In the genomic region with DNA sequence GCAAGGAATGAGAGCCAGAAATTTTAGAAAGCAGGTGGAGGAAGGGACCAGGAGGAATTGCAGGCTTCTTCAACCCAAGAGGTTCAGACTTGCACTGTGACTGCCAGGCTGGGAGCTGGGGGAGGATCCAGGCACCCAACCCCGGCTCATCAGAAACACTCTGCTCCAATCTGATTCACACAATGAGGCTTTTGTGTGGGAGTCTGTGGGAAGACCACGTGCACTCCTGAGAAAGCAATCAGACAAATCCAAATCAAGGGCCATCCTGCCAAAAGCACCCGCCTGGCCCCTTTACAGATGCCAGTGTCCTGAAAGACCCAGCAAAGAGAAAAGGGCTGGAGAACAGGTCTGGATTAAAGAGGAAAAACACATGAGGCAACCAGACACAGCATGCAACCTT, we compare ENCODE assay signal across 1 cellular context.
TF ChIP-seq lines count a peak whose summit lies in the region.

No MANE protein-coding gene starts in this region.

TF ChIP-seq in HepG2, 621 proteins besides CTCF, POLR2A, EP300 and RAD21 (continued from another document and continues in another):
- TF ChIP-seq TBX2 (CRISPR knock-in tag; IDR thresholded peaks at IDR 0.05; ENCODE audit: borderline replicate concordance), result peak; percentile 15; the same call in 1 of the 2 replicates
- TF ChIP-seq ZFX (CRISPR knock-in tag; IDR thresholded peaks at IDR 0.05; ENCODE audit: low read depth), result no peak
- no peak for TF ChIP-seq MLLT10 (CRISPR knock-in tag; IDR thresholded peaks at IDR 0.05)
- no peak for TF ChIP-seq SOX6 (IDR thresholded peaks at IDR 0.05)
- no peak for TF ChIP-seq SOX6 (CRISPR knock-in tag; IDR thresholded peaks at IDR 0.05)
- TF ChIP-seq ZSCAN22 (CRISPR knock-in tag; IDR thresholded peaks at IDR 0.05), result no peak
- no peak for TF ChIP-seq ZBTB1 (CRISPR knock-in tag; IDR thresholded peaks at IDR 0.05; ENCODE audit: borderline replicate concordance)
- TF ChIP-seq NCOR1 (IDR thresholded peaks at IDR 0.05; ENCODE audit: borderline replicate concordance, low read length), result no peak
- no peak for TF ChIP-seq ZNF335 (CRISPR knock-in tag; IDR thresholded peaks at IDR 0.05)
- no peak for TF ChIP-seq ZNF614 (CRISPR knock-in tag; IDR thresholded peaks at IDR 0.05; ENCODE audit: borderline replicate concordance)
- TF ChIP-seq ZNF607 (CRISPR knock-in tag; IDR thresholded peaks at IDR 0.05; ENCODE audit: borderline replicate concordance), result no peak
- TF ChIP-seq ZXDC (CRISPR knock-in tag; IDR thresholded peaks at IDR 0.05), result 0 out of 2 replicates have a peak, but pooled peaks have one; percentile 39
- TF ChIP-seq GTF3A (CRISPR knock-in tag; conservative IDR thresholded peaks at IDR 0.05), result no peak
- TF ChIP-seq USF2 (IDR thresholded peaks at IDR 0.05; ENCODE audit: low read depth, low read length), result 0 out of 2 replicates have a peak, but pooled peaks have one; percentile 8
- no peak for TF ChIP-seq USF2 (CRISPR knock-in tag; IDR thresholded peaks at IDR 0.05; ENCODE audit: borderline replicate concordance)
- TF ChIP-seq RFXANK (CRISPR knock-in tag; IDR thresholded peaks at IDR 0.05), result no peak
- TF ChIP-seq CBX5 (CRISPR knock-in tag; IDR thresholded peaks at IDR 0.05; ENCODE audit: borderline replicate concordance), result no peak
- no peak for TF ChIP-seq ZNF678 (CRISPR knock-in tag; IDR thresholded peaks at IDR 0.05)
- TF ChIP-seq, protein P1, sequence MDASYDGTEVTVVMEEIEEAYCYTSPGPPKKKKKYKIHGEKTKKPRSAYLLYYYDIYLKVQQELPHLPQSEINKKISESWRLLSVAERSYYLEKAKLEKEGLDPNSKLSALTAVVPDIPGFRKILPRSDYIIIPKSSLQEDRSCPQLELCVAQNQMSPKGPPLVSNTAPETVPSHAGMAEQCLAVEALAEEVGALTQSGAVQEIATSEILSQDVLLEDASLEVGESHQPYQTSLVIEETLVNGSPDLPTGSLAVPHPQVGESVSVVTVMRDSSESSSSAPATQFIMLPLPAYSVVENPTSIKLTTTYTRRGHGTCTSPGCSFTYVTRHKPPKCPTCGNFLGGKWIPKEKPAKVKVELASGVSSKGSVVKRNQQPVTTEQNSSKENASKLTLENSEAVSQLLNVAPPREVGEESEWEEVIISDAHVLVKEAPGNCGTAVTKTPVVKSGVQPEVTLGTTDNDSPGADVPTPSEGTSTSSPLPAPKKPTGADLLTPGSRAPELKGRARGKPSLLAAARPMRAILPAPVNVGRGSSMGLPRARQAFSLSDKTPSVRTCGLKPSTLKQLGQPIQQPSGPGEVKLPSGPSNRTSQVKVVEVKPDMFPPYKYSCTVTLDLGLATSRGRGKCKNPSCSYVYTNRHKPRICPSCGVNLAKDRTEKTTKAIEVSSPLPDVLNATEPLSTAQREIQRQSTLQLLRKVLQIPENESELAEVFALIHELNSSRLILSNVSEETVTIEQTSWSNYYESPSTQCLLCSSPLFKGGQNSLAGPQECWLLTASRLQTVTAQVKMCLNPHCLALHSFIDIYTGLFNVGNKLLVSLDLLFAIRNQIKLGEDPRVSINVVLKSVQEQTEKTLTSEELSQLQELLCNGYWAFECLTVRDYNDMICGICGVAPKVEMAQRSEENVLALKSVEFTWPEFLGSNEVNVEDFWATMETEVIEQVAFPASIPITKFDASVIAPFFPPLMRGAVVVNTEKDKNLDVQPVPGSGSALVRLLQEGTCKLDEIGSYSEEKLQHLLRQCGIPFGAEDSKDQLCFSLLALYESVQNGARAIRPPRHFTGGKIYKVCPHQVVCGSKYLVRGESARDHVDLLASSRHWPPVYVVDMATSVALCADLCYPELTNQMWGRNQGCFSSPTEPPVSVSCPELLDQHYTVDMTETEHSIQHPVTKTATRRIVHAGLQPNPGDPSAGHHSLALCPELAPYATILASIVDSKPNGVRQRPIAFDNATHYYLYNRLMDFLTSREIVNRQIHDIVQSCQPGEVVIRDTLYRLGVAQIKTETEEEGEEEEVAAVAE (CRISPR knock-in tag; IDR thresholded peaks at IDR 0.05; ENCODE audit: borderline replicate concordance), result no peak
- no peak; the same call in 1 of the 2 replicates for TF ChIP-seq HOXA3 (CRISPR knock-in tag; IDR thresholded peaks at IDR 0.05)
- TF ChIP-seq ZNF160 (CRISPR knock-in tag; IDR thresholded peaks at IDR 0.05), result no peak
- TF ChIP-seq DNMT3B (CRISPR knock-in tag; conservative IDR thresholded peaks at IDR 0.05), result no peak
- no peak for TF ChIP-seq PHB2 (IDR thresholded peaks at IDR 0.05; ENCODE audit: partially characterized antibody)
- TF ChIP-seq KDM5A (IDR thresholded peaks at IDR 0.05; ENCODE audit: borderline replicate concordance, low read length), result no peak
- TF ChIP-seq SP4 (CRISPR knock-in tag; IDR thresholded peaks at IDR 0.05), result no peak
- TF ChIP-seq, protein P2, sequence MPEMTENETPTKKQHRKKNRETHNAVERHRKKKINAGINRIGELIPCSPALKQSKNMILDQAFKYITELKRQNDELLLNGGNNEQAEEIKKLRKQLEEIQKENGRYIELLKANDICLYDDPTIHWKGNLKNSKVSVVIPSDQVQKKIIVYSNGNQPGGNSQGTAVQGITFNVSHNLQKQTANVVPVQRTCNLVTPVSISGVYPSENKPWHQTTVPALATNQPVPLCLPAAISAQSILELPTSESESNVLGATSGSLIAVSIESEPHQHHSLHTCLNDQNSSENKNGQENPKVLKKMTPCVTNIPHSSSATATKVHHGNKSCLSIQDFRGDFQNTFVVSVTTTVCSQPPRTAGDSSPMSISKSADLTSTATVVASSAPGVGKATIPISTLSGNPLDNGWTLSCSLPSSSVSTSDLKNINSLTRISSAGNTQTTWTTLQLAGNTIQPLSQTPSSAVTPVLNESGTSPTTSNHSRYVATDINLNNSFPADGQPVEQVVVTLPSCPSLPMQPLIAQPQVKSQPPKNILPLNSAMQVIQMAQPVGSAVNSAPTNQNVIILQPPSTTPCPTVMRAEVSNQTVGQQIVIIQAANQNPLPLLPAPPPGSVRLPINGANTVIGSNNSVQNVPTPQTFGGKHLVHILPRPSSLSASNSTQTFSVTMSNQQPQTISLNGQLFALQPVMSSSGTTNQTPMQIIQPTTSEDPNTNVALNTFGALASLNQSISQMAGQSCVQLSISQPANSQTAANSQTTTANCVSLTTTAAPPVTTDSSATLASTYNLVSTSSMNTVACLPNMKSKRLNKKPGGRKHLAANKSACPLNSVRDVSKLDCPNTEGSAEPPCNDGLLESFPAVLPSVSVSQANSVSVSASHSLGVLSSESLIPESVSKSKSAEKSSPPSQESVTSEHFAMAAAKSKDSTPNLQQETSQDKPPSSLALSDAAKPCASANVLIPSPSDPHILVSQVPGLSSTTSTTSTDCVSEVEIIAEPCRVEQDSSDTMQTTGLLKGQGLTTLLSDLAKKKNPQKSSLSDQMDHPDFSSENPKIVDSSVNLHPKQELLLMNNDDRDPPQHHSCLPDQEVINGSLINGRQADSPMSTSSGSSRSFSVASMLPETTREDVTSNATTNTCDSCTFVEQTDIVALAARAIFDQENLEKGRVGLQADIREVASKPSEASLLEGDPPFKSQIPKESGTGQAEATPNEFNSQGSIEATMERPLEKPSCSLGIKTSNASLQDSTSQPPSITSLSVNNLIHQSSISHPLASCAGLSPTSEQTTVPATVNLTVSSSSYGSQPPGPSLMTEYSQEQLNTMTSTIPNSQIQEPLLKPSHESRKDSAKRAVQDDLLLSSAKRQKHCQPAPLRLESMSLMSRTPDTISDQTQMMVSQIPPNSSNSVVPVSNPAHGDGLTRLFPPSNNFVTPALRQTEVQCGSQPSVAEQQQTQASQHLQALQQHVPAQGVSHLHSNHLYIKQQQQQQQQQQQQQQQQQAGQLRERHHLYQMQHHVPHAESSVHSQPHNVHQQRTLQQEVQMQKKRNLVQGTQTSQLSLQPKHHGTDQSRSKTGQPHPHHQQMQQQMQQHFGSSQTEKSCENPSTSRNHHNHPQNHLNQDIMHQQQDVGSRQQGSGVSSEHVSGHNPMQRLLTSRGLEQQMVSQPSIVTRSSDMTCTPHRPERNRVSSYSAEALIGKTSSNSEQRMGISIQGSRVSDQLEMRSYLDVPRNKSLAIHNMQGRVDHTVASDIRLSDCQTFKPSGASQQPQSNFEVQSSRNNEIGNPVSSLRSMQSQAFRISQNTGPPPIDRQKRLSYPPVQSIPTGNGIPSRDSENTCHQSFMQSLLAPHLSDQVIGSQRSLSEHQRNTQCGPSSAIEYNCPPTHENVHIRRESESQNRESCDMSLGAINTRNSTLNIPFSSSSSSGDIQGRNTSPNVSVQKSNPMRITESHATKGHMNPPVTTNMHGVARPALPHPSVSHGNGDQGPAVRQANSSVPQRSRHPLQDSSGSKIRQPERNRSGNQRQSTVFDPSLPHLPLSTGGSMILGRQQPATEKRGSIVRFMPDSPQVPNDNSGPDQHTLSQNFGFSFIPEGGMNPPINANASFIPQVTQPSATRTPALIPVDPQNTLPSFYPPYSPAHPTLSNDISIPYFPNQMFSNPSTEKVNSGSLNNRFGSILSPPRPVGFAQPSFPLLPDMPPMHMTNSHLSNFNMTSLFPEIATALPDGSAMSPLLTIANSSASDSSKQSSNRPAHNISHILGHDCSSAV (CRISPR knock-in tag; IDR thresholded peaks at IDR 0.05; ENCODE audit: borderline replicate concordance), result no peak
- TF ChIP-seq ZNF710 (CRISPR knock-in tag; IDR thresholded peaks at IDR 0.05; ENCODE audit: borderline replicate concordance), result no peak
- TF ChIP-seq GABPA (IDR thresholded peaks at IDR 0.05; ENCODE audit: low read depth, low read length), result no peak
- no peak for TF ChIP-seq GABPA (CRISPR knock-in tag; IDR thresholded peaks at IDR 0.05; ENCODE audit: low read depth)
- no peak for TF ChIP-seq GZF1 (CRISPR knock-in tag; IDR thresholded peaks at IDR 0.05)
- no peak for TF ChIP-seq FIP1L1 (IDR thresholded peaks at IDR 0.05; ENCODE audit: borderline replicate concordance, insufficient read depth, low read depth, low read length)
- no peak for TF ChIP-seq ZNF768 (CRISPR knock-in tag; IDR thresholded peaks at IDR 0.05)
- no peak for TF ChIP-seq SOX13 (IDR thresholded peaks at IDR 0.05)
- 0 out of 4 replicates have a peak, but pooled peaks of 1 of the 2 experiments have one; percentile 13 for TF ChIP-seq SOX13 (CRISPR knock-in tag; conservative IDR thresholded peaks at IDR 0.05 in 1 of 2, IDR thresholded peaks at IDR 0.05 in 1 of 2)
- TF ChIP-seq FOXO1 (CRISPR knock-in tag; IDR thresholded peaks at IDR 0.05), result no peak
- TF ChIP-seq, protein P3, sequence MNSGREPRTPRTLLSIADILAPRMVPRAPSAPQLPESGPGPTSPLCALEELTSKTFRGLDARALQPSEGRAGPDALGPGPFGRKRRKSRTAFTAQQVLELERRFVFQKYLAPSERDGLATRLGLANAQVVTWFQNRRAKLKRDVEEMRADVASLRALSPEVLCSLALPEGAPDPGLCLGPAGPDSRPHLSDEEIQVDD (CRISPR knock-in tag; IDR thresholded peaks at IDR 0.05; ENCODE audit: borderline replicate concordance), result no peak
- no peak for TF ChIP-seq ZSCAN30 (CRISPR knock-in tag; IDR thresholded peaks at IDR 0.05)
- no peak for TF ChIP-seq NFE2L1 (CRISPR knock-in tag; IDR thresholded peaks at IDR 0.05; ENCODE audit: borderline replicate concordance)
- no peak for TF ChIP-seq ZNF264 (CRISPR knock-in tag; IDR thresholded peaks at IDR 0.05)
- TF ChIP-seq ZNF709 (CRISPR knock-in tag; IDR thresholded peaks at IDR 0.05), result no peak
- TF ChIP-seq, protein P4, sequence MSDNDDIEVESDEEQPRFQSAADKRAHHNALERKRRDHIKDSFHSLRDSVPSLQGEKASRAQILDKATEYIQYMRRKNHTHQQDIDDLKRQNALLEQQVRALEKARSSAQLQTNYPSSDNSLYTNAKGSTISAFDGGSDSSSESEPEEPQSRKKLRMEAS (IDR thresholded peaks at IDR 0.05), result peak; percentile 54; the same call in 1 of the 2 replicates
